Comparison of ENCODE assay signal across 15 cellular contexts in genomic region chrX:47646636-47647035, GRCh38.
"Had no signal": no experiment of that assay in that cellular context is flagged by ENCODE, and none has a peak within 500 bp of the region (broad histone marks: within the 10 kb centered on the region; RNA-seq: fewer than 3 reads in every experiment).

No MANE protein-coding gene starts in this region.

- H3K9me3 ChIP-seq: lower lobe of right lung, right atrium auricular region, SK-N-SH, tibial artery had no signal

- H3K4me3 ChIP-seq: lower lobe of right lung, right atrium auricular region, skin epidermis, tibial artery had no signal

- DNase-seq: activated gamma-delta T cell, amygdala, cerebellar nuclear complex, hippocampal formation, lower lobe of right lung, midbrain, naive B cell, posterior cingulate gyrus, Right ventricle myocardium superior, SK-N-SH, tibial artery had no signal

- H3K27me3 ChIP-seq: right atrium auricular region, tibial artery had no signal

- H3K27ac ChIP-seq: lower lobe of right lung, right atrium auricular region, skin epidermis, tibial artery had no signal

- H3K36me3 ChIP-seq: right atrium auricular region, tibial artery had no signal

- H3K9me3 Mint-ChIP-seq: naive B cell had no signal

- H3K9ac ChIP-seq: SK-N-SH had no signal

- H3K36me3 Mint-ChIP-seq: naive B cell had no signal

- H3K27me3 Mint-ChIP-seq: naive B cell had no signal

- ATAC-seq: activated CD4-positive, CD25-positive, alpha-beta regulatory T cell treated with anti-CD3 and anti-CD28 coated beads, Interleukin-2, amount 50 U/mL, for 24 hours; esophagus mucosa; lower lobe of right lung had no signal

- H3K4me2 ChIP-seq: SK-N-SH had no signal
